8 cellular contexts compared by ENCODE assay signal in genomic region chr17:35804658-35805192, GRCh38. TPM values are rescaled to one million over a fixed set of nuclear protein-coding genes. Genes with fewer than 3 reads are reported as not detected.
A peak's percentile ranks its signal among the peaks of the same experiment; 100 is the strongest.
DNase-seq lines count a peak whose midpoint lies in the region; ATAC-seq, FAIRE-seq and TF ChIP-seq lines count a peak whose summit lies in the region.

No MANE protein-coding gene starts in this region.

- FAIRE-seq in GM12891 (lab: Jason Lieb, UNC), result no peak

- H3K4me3 ChIP-seq in choroid plexus epithelial cell (ENCODE audit: low read depth, low read length), result no peak overlapping the region

- TF ChIP-seq POLR2A in GM12891 (IDR thresholded peaks at IDR 0.05; ENCODE audit: low read depth, low read length), result no peak

- TF ChIP-seq CTCF in choroid plexus epithelial cell (conservative IDR thresholded peaks at IDR 0.05; ENCODE audit: low read depth, low read length), result peak; percentile 99

- DNase-seq in AG20443 (ENCODE audit: low spot score) (peak; percentile 90), GM12891 (ENCODE audit: insufficient read length, low spot score) (peak; percentile 69), NCI-H146 treated with DMSO at 0.1 percent for 48 hours (lab: John Stamatoyannopoulos, UW; ENCODE audit: unreplicated experiment) (peak; percentile 61), SKM-1 treated with dmso at 0.1 percent for 144 hours (lab: John Stamatoyannopoulos, UW; ENCODE audit: unreplicated experiment) (peak; percentile 82), choroid plexus epithelial cell (ENCODE audit: low read depth) (peak; percentile 98), left kidney (ENCODE audit: low read depth, low spot score) (peak; percentile 91), superior temporal gyrus (ENCODE audit: extremely low spot score) (peak; percentile 86)

- ATAC-seq in HG03457 (IDR thresholded peaks at IDR 0.05; ENCODE audit: unreplicated experiment), result no peak

TF ChIP-seq in GM12891, 5 proteins besides CTCF, POLR2A, EP300 and RAD21:
- TF ChIP-seq POU2F2 (IDR thresholded peaks at IDR 0.05; ENCODE audit: low read depth, low read length), result no peak
- no peak for TF ChIP-seq SPI1 (IDR thresholded peaks at IDR 0.05; ENCODE audit: low read depth, low read length)
- TF ChIP-seq PAX5 (IDR thresholded peaks at IDR 0.05; ENCODE audit: insufficient read depth, low read length, severe bottlenecking), result no peak
- TF ChIP-seq TAF1 (IDR thresholded peaks at IDR 0.05; ENCODE audit: low read depth, low read length), result no peak
- no peak for TF ChIP-seq POLR2AphosphoS5 (IDR thresholded peaks at IDR 0.05; ENCODE audit: low read depth, low read length)

RNA-seq across cellular contexts. Expression of gene TAF15, which starts 4.6 kb away (rescaled TPM):
- 166 TPM for polyA plus RNA-seq in GM12891 (2012; ENCODE audit: low read depth, missing spikeins)

RNA-seq across cellular contexts. Expression of gene MMP28, which starts 9.3 kb away (rescaled TPM):
- not detected for polyA plus RNA-seq in GM12891 (2012; ENCODE audit: low read depth, missing spikeins)

RNA-seq across cellular contexts. Expression of gene C17orf50, which starts 44.0 kb away (rescaled TPM):
- not detected for polyA plus RNA-seq in GM12891 (2012; ENCODE audit: low read depth, missing spikeins)

RNA-seq across cellular contexts. Expression of gene GAS2L2, which starts 51.7 kb away (rescaled TPM):
- not detected for polyA plus RNA-seq in GM12891 (2012; ENCODE audit: low read depth, missing spikeins)
